8 cellular contexts compared by ENCODE assay signal in the genomic region with DNA sequence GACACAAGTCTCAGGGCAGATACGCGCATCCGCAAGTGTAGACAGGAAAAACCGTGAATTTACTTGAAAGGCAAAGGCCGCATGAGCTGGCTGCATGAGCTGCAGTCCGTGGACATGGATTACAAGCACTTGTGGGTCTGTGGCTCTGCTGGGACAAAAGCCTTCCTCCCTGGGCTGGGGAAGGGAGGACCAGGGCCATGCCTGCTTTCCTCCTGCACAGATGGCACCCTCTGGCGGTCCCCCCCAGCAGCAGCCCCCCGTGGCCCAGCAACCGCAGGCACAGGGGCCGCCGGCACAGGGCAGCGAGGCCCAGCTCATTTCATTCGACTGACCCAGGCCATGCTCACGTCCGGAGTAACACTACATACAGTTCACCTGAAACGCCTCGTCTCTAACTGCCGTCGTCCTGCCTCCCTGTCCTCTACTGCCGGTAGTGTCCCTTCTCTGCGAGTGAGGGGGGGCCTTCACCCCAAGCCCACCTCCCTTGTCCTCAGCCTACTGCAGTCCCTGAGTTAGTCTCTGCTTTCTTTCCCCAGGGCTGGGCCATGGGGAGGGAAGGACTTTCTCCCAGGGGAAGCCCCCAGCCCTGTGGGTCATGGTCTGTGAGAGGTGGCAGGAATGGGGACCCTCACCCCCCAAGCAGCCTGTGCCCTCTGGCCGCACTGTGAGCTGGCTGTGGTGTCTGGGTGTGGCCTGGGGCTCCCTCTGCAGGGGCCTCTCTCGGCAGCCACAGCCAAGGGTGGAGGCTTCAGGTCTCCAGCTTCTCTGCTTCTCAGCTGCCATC. TPM values are rescaled to one million over a fixed set of nuclear protein-coding genes. Genes with fewer than 3 reads are reported as not detected.
DNase-seq lines count a peak whose midpoint lies in the region; ATAC-seq and TF ChIP-seq lines count a peak whose summit lies in the region.

No MANE protein-coding gene starts in this region.

- no peaks in the 10 kb centered on the region for H3K9me3 Mint-ChIP-seq in CD4-positive, alpha-beta T cell

- no peaks in the 10 kb centered on the region for H3K9me3 ChIP-seq in CD4-positive, alpha-beta T cell (ENCODE audit: control insufficient read depth, low read length)
- H3K9me3 ChIP-seq in adipocyte (ENCODE audit: control insufficient read depth, low read length) (no peaks in the 10 kb centered on the region), muscle layer of duodenum (ENCODE audit: control insufficient read depth in 1 of 2, low read length in 2 of 2) (no peaks in the 10 kb centered on the region)

- peaks cover 27% of the 10 kb centered on the region for H3K4me1 Mint-ChIP-seq in CD4-positive, alpha-beta T cell (ENCODE audit: low read depth)

- POLR2A ChIA-PET in CD4-positive, alpha-beta T cell (lab: Charles Lee), result interaction anchor here (0.7 to 4.7 kb wide), 5 partner anchors 16 to 336 kb away, joined by 3 to 43 read pairs (median 4); a partner anchor contains a TSS

- CTCF ChIA-PET in CD4-positive, alpha-beta T cell (lab: Charles Lee), result interaction anchor here (1.8 kb wide), 1 partner anchor 18 kb away, joined by 5 read pairs; a partner anchor contains a TSS

- no peaks in the 10 kb centered on the region for H3K27me3 Mint-ChIP-seq in CD4-positive, alpha-beta T cell

- peaks cover 23% of the 10 kb centered on the region for H3K4me1 ChIP-seq in adipocyte (ENCODE audit: control insufficient read depth, insufficient read depth, low read length)
- H3K4me1 ChIP-seq in muscle layer of duodenum (ENCODE audit: control insufficient read depth in 1 of 2, insufficient read depth in 2 of 2, low read length in 2 of 2), result peaks cover 17 to 32% of the 10 kb centered on the region in 2 donors

- H3K27me3 ChIP-seq in CD4-positive, alpha-beta T cell (ENCODE audit: control insufficient read depth, insufficient read depth, low read length), result no peaks in the 10 kb centered on the region
- H3K27me3 ChIP-seq in adipocyte (replicated peaks; ENCODE audit: control insufficient read depth, insufficient read depth, low read length) (no peaks in the 10 kb centered on the region), muscle layer of duodenum (ENCODE audit: low read depth, low read length) (no peaks in the 10 kb centered on the region)

- intact Hi-C loops in CD4-positive, alpha-beta T cell (cut with DNase I, micrococcal nuclease), result loop anchor here (2.0 to 5.0 kb wide), 4 partner anchors 17 to 226 kb away; a partner anchor contains a TSS

- H3K4me3 ChIP-seq in adipocyte (ENCODE audit: low read length), result peak overlapping the region; percentile 97
- H3K4me3 ChIP-seq in muscle layer of duodenum (ENCODE audit: low read depth in 1 of 2, low read length in 2 of 2), result peak overlapping the region; percentile 11 to 94

- TF ChIP-seq CTCF in CD4-positive, alpha-beta T cell (IDR thresholded peaks at IDR 0.05), result no peak

- H3K4me3 Mint-ChIP-seq in CD4-positive, alpha-beta T cell, result no peak overlapping the region

- no peak for DNase-seq in CD4-positive, alpha-beta T cell
- DNase-seq in HUDEP-2 (lab: John Stamatoyannopoulos, UW; ENCODE audit: unreplicated experiment in 76 of 76) (peak in 47 of 76 experiments; percentile 7 to 67 (median 36)), adipocyte (ENCODE audit: low read depth) (no peak)

- H3K27ac Mint-ChIP-seq in CD4-positive, alpha-beta T cell, result peak overlapping the region; percentile 97

- peak overlapping the region; percentile 99 for H3K9ac ChIP-seq in adipocyte (ENCODE audit: low read length)

- H3K36me3 ChIP-seq in adipocyte (ENCODE audit: control insufficient read depth, insufficient read depth, low read length, severe bottlenecking) (peaks cover 60% of the 10 kb centered on the region), muscle layer of duodenum (ENCODE audit: control insufficient read depth in 1 of 2, insufficient read depth in 2 of 2, low read length in 2 of 2) (peaks cover 19 to 51% of the 10 kb centered on the region in 2 donors)

- H3K27ac ChIP-seq in CD4-positive, alpha-beta T cell (ENCODE audit: low read depth, low read length), result peak overlapping the region; percentile 32
- H3K27ac ChIP-seq in muscle layer of duodenum (ENCODE audit: low read length), result no peak overlapping the region

- no peak for ATAC-seq in CD4-positive, alpha-beta T cell (ENCODE audit: poor library complexity)
- ATAC-seq in HG03039 (IDR thresholded peaks at IDR 0.05; ENCODE audit: unreplicated experiment), result no peak
- no peak for ATAC-seq in HG03565 (IDR thresholded peaks at IDR 0.05; ENCODE audit: unreplicated experiment)
- ATAC-seq in HG02678 (IDR thresholded peaks at IDR 0.05; ENCODE audit: unreplicated experiment), result no peak
- ATAC-seq in GM19324 (IDR thresholded peaks at IDR 0.05; ENCODE audit: low FRiP score, unreplicated experiment), result no peak

- H3K36me3 Mint-ChIP-seq in CD4-positive, alpha-beta T cell (ENCODE audit: low read depth), result peaks cover 69% of the 10 kb centered on the region

RNA-seq across cellular contexts. Expression of a gene that starts 1.7 kb away (rescaled TPM):
- total RNA-seq in CD4-positive, alpha-beta T cell, result 10 to 100 TPM; 26.2 to 26.5 TPM

RNA-seq across cellular contexts. Expression of a gene that starts 10.6 kb away (rescaled TPM):
- 1 to 10 TPM; 4.6 TPM for total RNA-seq in CD4-positive, alpha-beta T cell

RNA-seq across cellular contexts. Expression of a gene that starts 17.7 kb away (rescaled TPM):
- total RNA-seq in CD4-positive, alpha-beta T cell, result 100 to 1,000 TPM; 118 to 127 TPM

RNA-seq across cellular contexts. Expression of a gene that starts 17.9 kb away (rescaled TPM):
- 10 to 100 TPM; 35.7 to 38.5 TPM for total RNA-seq in CD4-positive, alpha-beta T cell

RNA-seq across cellular contexts. Expression of a gene that starts 34.9 kb away (rescaled TPM):
- 10 to 100 TPM; 20.8 to 21.7 TPM for total RNA-seq in CD4-positive, alpha-beta T cell

Comparison
In these comparisons a context has a peak if more than half of its experiments do, and no peak if none do; other contexts are left out.
1. DNase-seq: peak in HUDEP-2 (47 of 76); none in CD4-positive, alpha-beta T cell (0 of 10) and adipocyte (single experiment).